In the genomic region with DNA sequence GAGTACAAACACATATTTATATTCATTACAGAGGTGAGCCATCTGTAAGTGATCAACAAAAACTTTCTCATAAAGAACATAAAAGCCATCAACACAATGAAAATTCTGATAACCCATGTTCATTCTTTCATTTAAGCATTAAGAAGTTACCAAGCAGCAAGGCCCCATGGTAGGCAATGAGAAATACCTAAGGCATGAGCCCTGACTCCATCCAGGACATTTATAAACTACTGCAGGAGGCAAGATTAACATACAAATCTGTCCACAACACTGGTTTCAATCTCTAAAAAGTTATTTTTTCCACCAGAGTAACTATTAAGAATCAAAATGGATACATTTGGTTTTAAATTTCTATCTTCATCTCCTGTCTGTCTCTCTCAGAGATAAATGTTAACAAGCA, we compare ENCODE assay signal across 19 cellular contexts.
DNase-seq lines count a peak whose midpoint lies in the region; ATAC-seq and TF ChIP-seq lines count a peak whose summit lies in the region.
"Had no signal": no experiment of that assay in that cellular context is flagged by ENCODE, and none has a peak within 500 bp of the region (broad histone marks: within the 10 kb centered on the region; RNA-seq: fewer than 3 reads in every experiment).

No MANE protein-coding gene starts in this region.

- H3K27me3 ChIP-seq in cardiac muscle cell = no peaks in the 10 kb centered on the region
- no peaks in the 10 kb centered on the region for H3K27me3 ChIP-seq in right cardiac atrium (ENCODE audit: control insufficient read depth, insufficient read depth)
- no peaks in the 10 kb centered on the region for H3K27me3 ChIP-seq in left lung
- no peaks in the 10 kb centered on the region for H3K27me3 ChIP-seq in transverse colon
- no peaks in the 10 kb centered on the region for H3K27me3 ChIP-seq in prostate gland (replicated peaks; ENCODE audit: insufficient read depth)

- ATAC-seq in right cardiac atrium (no peak), left lung (no peak), GM18505 (IDR thresholded peaks at IDR 0.05; ENCODE audit: unreplicated experiment) (no peak)
- ATAC-seq: GM12878, HCT116 had no signal

- no peak overlapping the region for H3K4me3 ChIP-seq in cardiac muscle cell
- H3K4me3 ChIP-seq in right cardiac atrium (ENCODE audit: low read length) = no peak overlapping the region
- H3K4me3 ChIP-seq in choroid plexus epithelial cell (ENCODE audit: low read depth, low read length) = no peak overlapping the region
- no peak overlapping the region for H3K4me3 ChIP-seq in left lung
- no peak overlapping the region for H3K4me3 ChIP-seq in transverse colon
- no peak overlapping the region for H3K4me3 ChIP-seq in prostate gland
- H3K4me3 ChIP-seq: GM12878 had no signal

- H3K4me1 ChIP-seq in cardiac muscle cell (ENCODE audit: low read depth) (peaks cover 69% of the 10 kb centered on the region), right cardiac atrium (ENCODE audit: control insufficient read depth, insufficient read depth, low read length) (peaks cover 10% of the 10 kb centered on the region), left lung (peaks cover 17 to 29% of the 10 kb centered on the region in 2 donors), transverse colon (peaks cover 4 to 66% (median 29%) of the 10 kb centered on the region in 4 donors), prostate gland (replicated peaks) (no peaks in the 10 kb centered on the region)

- no peak for TF ChIP-seq EP300 in transverse colon (IDR thresholded peaks at IDR 0.05; ENCODE audit: low read depth)

- H3K9me3 ChIP-seq in cardiac muscle cell (ENCODE audit: low read depth) (no peaks in the 10 kb centered on the region), right cardiac atrium (ENCODE audit: control insufficient read depth, low read length) (no peaks in the 10 kb centered on the region), left lung (no peaks in the 10 kb centered on the region), transverse colon (no peaks in the 10 kb centered on the region), prostate gland (no peaks in the 10 kb centered on the region)

- in situ Hi-C loops in transverse colon (cut with MboI; ENCODE audit: low pct_ligation_motif_present in 1 of 4, low pct_unique_long_range_greater_than_20kb in 1 of 4, low sequenced_read_pairs in 3 of 4) = no loop called here

- H3K36me3 ChIP-seq in cardiac muscle cell (no peaks in the 10 kb centered on the region), left lung (no peaks in the 10 kb centered on the region), transverse colon (no peaks in the 10 kb centered on the region), prostate gland (no peaks in the 10 kb centered on the region)

- H3K27ac ChIP-seq in cardiac muscle cell (peak overlapping the region; percentile 31), right cardiac atrium (ENCODE audit: low read length) (no peak overlapping the region), left lung (peak overlapping the region; percentile 0 to 19), transverse colon (peak overlapping the region; percentile 9 to 49 (median 22)), prostate gland (no peak overlapping the region)

- DNase-seq in cardiac muscle cell (ENCODE audit: low read depth in 1 of 2, low spot score in 1 of 2) (peak in 1 of 2 donors; percentile 18), right cardiac atrium (no peak), choroid plexus epithelial cell (ENCODE audit: low read depth) (peak; percentile 64), left lung (no peak), transverse colon (no peak), HPDE6-E6E7 (ENCODE audit: extremely low spot score) (no peak), prostate gland (ENCODE audit: low spot score) (no peak)
- DNase-seq: 8988T; activated CD4-positive, alpha-beta T cell treated with anti-CD3 and anti-CD28 coated beads, Interleukin-2, amount 50 U/mL, for 4 hours; activated naive CD8-positive, alpha-beta T cell treated with anti-CD3 and anti-CD28 coated beads, Interleukin-2, amount 10 ng/mL, durations not matched to agents 7 days and 5 days; activated T-cell treated with anti-CD3 and anti-CD28 coated beads, Interleukin-2, amount 50 U/mL, for 48 hours; CD8-positive, alpha-beta memory T cell; hippocampal formation; NCI-H2081 treated with DMSO at 0.1 percent for 48 hours; NCI-H526 treated with DMSO at 0.1 percent for 48 hours; stimulated activated CD4-positive, alpha-beta T cell treated with anti-CD3 and anti-CD28 coated beads, Interleukin-2, amount 100 ng/mL, for 24 hours had no signal

- intact Hi-C loops in right cardiac atrium (cut with DNase I) (loop anchor here in 2 of 4 donors (10.0 kb wide), 1 partner anchor 71 kb away; no protein-coding TSS in a partner anchor), left lung (cut with DNase I) (no loop called here), transverse colon (cut with DNase I; ENCODE audit: low total_unique reads) (no loop called here), prostate gland (cut with DNase I) (no loop called here)

- TF ChIP-seq CTCF in cardiac muscle cell (IDR thresholded peaks at IDR 0.05; ENCODE audit: low read depth, low read length) (no peak), choroid plexus epithelial cell (conservative IDR thresholded peaks at IDR 0.05; ENCODE audit: low read depth, low read length) (no peak), left lung (IDR thresholded peaks at IDR 0.05) (no peak), transverse colon (IDR thresholded peaks at IDR 0.05) (no peak), prostate gland (IDR thresholded peaks at IDR 0.05) (no peak)

- no peak for TF ChIP-seq POLR2A in transverse colon (IDR thresholded peaks at IDR 0.05)
- no peak for TF ChIP-seq POLR2A in GM18505 (IDR thresholded peaks at IDR 0.05; ENCODE audit: borderline replicate concordance, extremely low read depth, insufficient read depth, insufficient read length)
- TF ChIP-seq POLR2A in prostate gland (IDR thresholded peaks at IDR 0.05) = no peak

Comparison
In these comparisons a context has a peak if more than half of its experiments do, and no peak if none do; other contexts are left out.
1. H3K27ac ChIP-seq: peak in cardiac muscle cell (single experiment), left lung (2 of 2) and transverse colon (4 of 4); none in right cardiac atrium (single experiment) and prostate gland (0 of 2).